1 cellular context compared by ENCODE assay signal in the genomic region with DNA sequence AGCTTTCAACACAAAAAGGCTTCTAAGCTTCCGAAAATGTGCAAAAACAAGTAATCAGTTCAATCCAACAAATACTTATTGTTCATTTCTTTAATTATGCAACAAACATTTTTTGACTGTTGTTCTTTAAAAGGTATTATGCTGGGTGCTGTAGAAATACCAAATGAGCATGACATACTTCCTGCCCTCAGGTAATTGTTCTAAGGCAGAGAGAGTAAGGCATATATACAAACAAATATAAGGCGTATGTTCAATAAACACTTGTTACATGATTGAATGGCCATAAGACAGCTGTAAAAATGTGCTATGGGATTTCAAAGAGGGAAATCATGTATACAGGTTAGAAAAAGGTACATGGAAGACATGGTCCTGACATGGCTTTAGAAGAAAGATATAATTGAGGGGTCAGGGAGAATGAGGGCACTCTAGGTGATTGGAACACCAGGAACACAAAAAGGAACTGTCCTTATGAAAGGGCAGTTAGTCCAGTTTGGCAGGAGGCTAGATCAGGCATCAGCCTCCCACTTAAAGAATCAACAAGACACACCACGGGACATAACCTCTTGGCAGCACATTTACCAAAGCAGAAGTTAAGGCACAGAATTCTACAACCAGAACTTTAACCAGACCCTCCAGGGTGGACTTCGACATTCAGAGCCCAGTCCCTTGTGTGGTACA.
TF ChIP-seq lines count a peak whose summit lies in the region.

No MANE protein-coding gene starts in this region.

TF ChIP-seq in H1, 55 proteins besides CTCF, POLR2A, EP300 and RAD21 (continued from another document):
- TF ChIP-seq SIRT6 (IDR thresholded peaks at IDR 0.05; ENCODE audit: low read length) (no peak), CREB1 (IDR thresholded peaks at IDR 0.05) (no peak), EGR1 (IDR thresholded peaks at IDR 0.05; ENCODE audit: borderline replicate concordance, low read depth, low read length) (no peak), SRF (IDR thresholded peaks at IDR 0.05; ENCODE audit: low read depth, low read length) (no peak), ZNF274 (IDR thresholded peaks at IDR 0.05; ENCODE audit: borderline replicate concordance, extremely low read depth, low read length) (no peak)
TF ChIP-seq in H1: peak in this region for 0.
